Comparison of ENCODE assay signal across 12 cellular contexts in genomic region chr4:2483237-2483636, GRCh38. TPM values are rescaled to one million over a fixed set of nuclear protein-coding genes. Genes with fewer than 3 reads are reported as not detected.
DNase-seq lines count a peak whose midpoint lies in the region; ATAC-seq and TF ChIP-seq lines count a peak whose summit lies in the region.
"Had no signal": no experiment of that assay in that cellular context is flagged by ENCODE, and none has a peak within 500 bp of the region (broad histone marks: within the 10 kb centered on the region; RNA-seq: fewer than 3 reads in every experiment).

No MANE protein-coding gene starts in this region.

- H3K36me3 Mint-ChIP-seq in T-helper 17 cell (ENCODE audit: low read depth) (peaks cover 2% of the 10 kb centered on the region), immature natural killer cell (no peaks in the 10 kb centered on the region)

- H3K27ac Mint-ChIP-seq in T-helper 17 cell (peak overlapping the region; percentile 83), immature natural killer cell (peak overlapping the region in 5 of 6 donors; percentile 10 to 76 (median 64))

- H3K4me1 Mint-ChIP-seq in T-helper 17 cell: peaks cover 79% of the 10 kb centered on the region
- H3K4me1 Mint-ChIP-seq in immature natural killer cell: peaks cover 96 to 97% of the 10 kb centered on the region in 2 donors

- H3K9me3 ChIP-seq in T-helper 17 cell (ENCODE audit: control insufficient read depth, low read length, poor library complexity, severe bottlenecking) (no peaks in the 10 kb centered on the region), spleen (no peaks in the 10 kb centered on the region)

- H3K36me3 ChIP-seq in spleen: peaks cover 0 to 8% (median 0%) of the 10 kb centered on the region in 6 donors

- no peaks in the 10 kb centered on the region for H3K27me3 Mint-ChIP-seq in T-helper 17 cell
- H3K27me3 Mint-ChIP-seq in immature natural killer cell (ENCODE audit: low read depth in 3 of 3): peaks cover 2 to 3% (median 2%) of the 10 kb centered on the region in 3 donors

- WGBS in spleen, 5 donors: 87 to 97% (median 94%) methylated on average over 3 of the region's 3 CpGs

- no peak for TF ChIP-seq POLR2A in spleen (IDR thresholded peaks at IDR 0.05)

- ATAC-seq in T-helper 17 cell: no peak

- H3K4me3 Mint-ChIP-seq in T-helper 17 cell (no peak overlapping the region), immature natural killer cell (peak overlapping the region in 4 of 5 donors; percentile 20 to 69 (median 44))
- H3K4me3 Mint-ChIP-seq: nephron progenitor cell had no signal

- no peaks in the 10 kb centered on the region for H3K9me3 Mint-ChIP-seq in immature natural killer cell
- H3K9me3 Mint-ChIP-seq: nephron progenitor cell had no signal

- no peak overlapping the region for H3K4me3 ChIP-seq in GM12865 (ENCODE audit: low read depth, low read length)
- H3K4me3 ChIP-seq in spleen: peak overlapping the region in 1 of 8 donors; percentile 31

- H3K27me3 ChIP-seq in spleen (replicated peaks in 1 of 7): no peaks in the 10 kb centered on the region

- H3K4me1 ChIP-seq in spleen: peaks cover 85 to 100% (median 99%) of the 10 kb centered on the region in 6 donors

- TF ChIP-seq CTCF in GM12865 (IDR thresholded peaks at IDR 0.05; ENCODE audit: insufficient read depth, low read depth, low read length, missing control alignments): no peak
- no peak for TF ChIP-seq CTCF in spleen (IDR thresholded peaks at IDR 0.05 in 8 of 11, conservative IDR thresholded peaks at IDR 0.05 in 3 of 11)

- peak; percentile 42 for DNase-seq in GM12865 (ENCODE audit: low read depth)
- DNase-seq in T-helper 17 cell: no peak
- DNase-seq in immature natural killer cell: no peak
- no peak for DNase-seq in spleen
- no peak for DNase-seq in NCI-H226
- no peak for DNase-seq in NCI-H524 treated with DMSO at 0.1 percent for 48 hours (lab: John Stamatoyannopoulos, UW)
- no peak for DNase-seq in COLO829 (ENCODE audit: low spot score)
- DNase-seq: effector CD4-positive, alpha-beta T cell; NCI-H1694; nephron progenitor cell; stimulated activated CD4-positive, alpha-beta T cell treated with anti-CD3 and anti-CD28 coated beads, Interleukin-1b, Interleukin-23, amount 100 ng/mL, for 48 hours had no signal

- intact Hi-C loops in spleen (cut with DNase I; ENCODE audit: low total_unique reads): no loop called here

- H3K27ac ChIP-seq in spleen: peak overlapping the region in 6 of 8 donors; percentile 36 to 89 (median 67)
- H3K27ac ChIP-seq: VCaP had no signal

RNA-seq across cellular contexts. Expression of gene RNF4, which starts 14.3 kb away (rescaled TPM):
- total RNA-seq in T-helper 17 cell (100 to 1,000 TPM; 102 to 117 TPM), spleen (10 to 100 TPM; 57.4 to 82.5 (median 66.4) TPM)
- polyA plus RNA-seq in immature natural killer cell (100 to 1,000 TPM in 1 of 3 donors, 10 to 100 TPM in 2; 48.0 to 116 (median 48.2) TPM), spleen (10 to 100 TPM; 22.0 to 35.4 (median 24.0) TPM)

RNA-seq across cellular contexts. Expression of gene FAM193A, which starts 53.2 kb away (rescaled TPM):
- 10 to 100 TPM; 34.8 to 39.8 TPM for total RNA-seq in T-helper 17 cell
- polyA plus RNA-seq in immature natural killer cell: 1 to 10 TPM in 1 of 3 donors, under 1 TPM in 2; 0.03 to 4.8 (median 0.94) TPM
- total RNA-seq in spleen: 10 to 100 TPM; 31.1 to 37.7 (median 32.0) TPM
- polyA plus RNA-seq in spleen: 10 to 100 TPM in 1 of 3 donors, 1 to 10 TPM in 2; 6.2 to 11.6 (median 7.0) TPM
